8 cellular contexts compared by ENCODE assay signal in genomic region chr3:171284308-171285075, GRCh38.
A peak's percentile ranks its signal among the peaks of the same experiment; 100 is the strongest.
DNase-seq lines count a peak whose midpoint lies in the region; ATAC-seq lines count a peak whose summit lies in the region.

No MANE protein-coding gene starts in this region.

- peak overlapping the region; percentile 18 to 64 for H3K27ac Mint-ChIP-seq in activated naive CD4-positive, alpha-beta T cell treated with anti-CD3 and anti-CD28 coated beads, Interleukin-2, amount 50 U/mL, for 72 hours

- peaks cover 0 to 15% of the 10 kb centered on the region in 2 donors for H3K36me3 Mint-ChIP-seq in activated naive CD4-positive, alpha-beta T cell treated with anti-CD3 and anti-CD28 coated beads, Interleukin-2, amount 50 U/mL, for 72 hours

- ATAC-seq in Right ventricle myocardium inferior (peak; percentile 61), HG03066 (IDR thresholded peaks at IDR 0.05; ENCODE audit: low read depth, unreplicated experiment) (peak; percentile 41)
- peak; percentile 58 to 74 for ATAC-seq in activated naive CD4-positive, alpha-beta T cell treated with anti-CD3 and anti-CD28 coated beads, Interleukin-2, amount 50 U/mL, for 72 hours

- H3K9me3 Mint-ChIP-seq in activated naive CD4-positive, alpha-beta T cell treated with anti-CD3 and anti-CD28 coated beads, Interleukin-2, amount 50 U/mL, for 72 hours = peaks cover 0 to 4% of the 10 kb centered on the region in 2 donors

- no peak for DNase-seq in Right ventricle myocardium inferior (ENCODE audit: missing footprints)
- DNase-seq in cardiac septum (ENCODE audit: low spot score) = no peak
- DNase-seq in activated naive CD4-positive, alpha-beta T cell treated with anti-CD3 and anti-CD28 coated beads, Interleukin-2, amount 50 U/mL, for 72 hours (ENCODE audit: low spot score in 2 of 2) = no peak
- DNase-seq in iPS-NIHi7 (ENCODE audit: extremely low spot score) = peak; percentile 35
- no peak for DNase-seq in DMS153 (lab: John Stamatoyannopoulos, UW)
- no peak for DNase-seq in SHP77 treated with DMSO at 0.1 percent for 48 hours (lab: John Stamatoyannopoulos, UW)
- DNase-seq in NCI-H2171 (lab: John Stamatoyannopoulos, UW) = no peak

- intact Hi-C loops in Right ventricle myocardium inferior (cut with DNase I) = no loop called here
- intact Hi-C loops in cardiac septum (cut with DNase I) = no loop called here
